Comparison of ENCODE assay signal across 20 cellular contexts in the genomic region with DNA sequence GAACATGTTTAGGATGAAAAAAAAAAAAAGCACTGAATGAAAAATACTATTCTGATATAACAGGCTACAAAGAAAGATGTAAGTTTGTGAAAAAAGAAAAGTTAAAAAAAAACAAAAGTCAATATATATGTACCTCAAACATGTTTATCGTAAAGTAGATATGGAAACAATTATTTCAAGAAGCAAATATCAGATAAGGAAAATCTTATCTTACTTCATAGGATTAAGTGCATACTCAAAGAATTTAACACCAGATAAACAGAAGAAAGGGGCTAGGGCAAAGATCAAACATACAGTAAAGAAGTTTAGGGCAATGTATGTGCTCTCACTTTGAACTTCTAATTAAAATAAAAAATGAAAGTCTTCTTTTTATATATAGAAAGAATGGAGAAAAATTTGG.
DNase-seq lines count a peak whose midpoint lies in the region; ATAC-seq, FAIRE-seq and TF ChIP-seq lines count a peak whose summit lies in the region.
"Had no signal": no experiment of that assay in that cellular context is flagged by ENCODE, and none has a peak within 500 bp of the region (broad histone marks: within the 10 kb centered on the region; RNA-seq: fewer than 3 reads in every experiment).

No MANE protein-coding gene starts in this region.

- H2AK5ac ChIP-seq in mesendoderm (ENCODE audit: low read length) = no peak overlapping the region

- H3K4me1 Mint-ChIP-seq in Caco-2 (ENCODE audit: low read depth, unreplicated experiment) (peaks cover 8% of the 10 kb centered on the region), endodermal cell (peaks cover 19% of the 10 kb centered on the region)
- H3K4me1 Mint-ChIP-seq: B cell had no signal

- H3K27me3 ChIP-seq in Caco-2 (replicated peaks; ENCODE audit: control insufficient read depth, insufficient read depth, low read length) (no peaks in the 10 kb centered on the region), endodermal cell (ENCODE audit: control insufficient read depth, insufficient read depth, low read length, poor library complexity, severe bottlenecking) (peaks cover 12% of the 10 kb centered on the region), mesendoderm (ENCODE audit: insufficient read depth, low read length, poor library complexity) (no peaks in the 10 kb centered on the region), HepG2 (ENCODE audit: control insufficient read depth in 1 of 2, insufficient read depth in 2 of 2, low read length in 2 of 2) (no peaks in the 10 kb centered on the region)
- H3K27me3 ChIP-seq: BLaER1 treated with 17β-estradiol and CSF1 and Interleukin-3, amounts not matched to agents 10 nM and 100 nM had no signal

- H3K79me2 ChIP-seq in mesendoderm (ENCODE audit: control insufficient read depth, insufficient read depth, low read length) (no peaks in the 10 kb centered on the region), HepG2 (ENCODE audit: insufficient read depth, low read length) (no peaks in the 10 kb centered on the region)

- no peak for TF ChIP-seq POLR2A in HepG2 (IDR thresholded peaks at IDR 0.05; ENCODE audit: insufficient read depth in 1 of 2, low read depth in 2 of 2, low read length in 2 of 2)

- no peaks in the 10 kb centered on the region for H3K9me3 Mint-ChIP-seq in Caco-2 (ENCODE audit: unreplicated experiment)
- H3K9me3 Mint-ChIP-seq in endodermal cell = peaks cover 5% of the 10 kb centered on the region
- H3K9me3 Mint-ChIP-seq: CD4-positive, alpha-beta T cell had no signal

- POLR2A ChIA-PET in Caco-2 (lab: Charles Lee) = no interaction called here
- POLR2A ChIA-PET in HepG2 (lab: Yijun Ruan, JAX) = no interaction called here

- no peak overlapping the region for H2BK15ac ChIP-seq in mesendoderm (replicated peaks; ENCODE audit: low read depth)

- H2AFZ ChIP-seq in HepG2 (ENCODE audit: low read length) = no peak overlapping the region

- H3K36me3 Mint-ChIP-seq in Caco-2 (ENCODE audit: insufficient read depth, unreplicated experiment) = no peaks in the 10 kb centered on the region
- no peaks in the 10 kb centered on the region for H3K36me3 Mint-ChIP-seq in endodermal cell (ENCODE audit: low read depth)
- H3K36me3 Mint-ChIP-seq: CD8-positive, alpha-beta T cell had no signal

- no peak overlapping the region for H3K56ac ChIP-seq in mesendoderm (ENCODE audit: low read length)

- TF ChIP-seq CTCF in Caco-2 (IDR thresholded peaks at IDR 0.05; ENCODE audit: insufficient read depth in 1 of 2, low read depth in 1 of 2, low read length in 1 of 2, severe bottlenecking in 1 of 2, unreplicated experiment in 1 of 2) (no peak), endodermal cell (conservative IDR thresholded peaks at IDR 0.05) (no peak), HepG2 (CRISPR knock-in tag; IDR thresholded peaks at IDR 0.05) (no peak)

- H3K27me3 Mint-ChIP-seq in Caco-2 (ENCODE audit: insufficient read depth, unreplicated experiment) (no peaks in the 10 kb centered on the region), endodermal cell (ENCODE audit: insufficient read depth) (peaks cover 4% of the 10 kb centered on the region)
- H3K27me3 Mint-ChIP-seq: B cell; CD4-positive, alpha-beta T cell had no signal

- FAIRE-seq in G401.6 (lab: Jason Lieb, UNC) (peak; percentile 36), HepG2 (lab: Jason Lieb, UNC) (no peak)
- FAIRE-seq: A549, GM12878, GM12892, GM18507 had no signal

- H2BK5ac ChIP-seq in mesendoderm (ENCODE audit: low read length) = no peak overlapping the region

- H3K36me3 ChIP-seq in Caco-2 (ENCODE audit: control insufficient read depth, insufficient read depth, low read length) (no peaks in the 10 kb centered on the region), endodermal cell (ENCODE audit: control insufficient read depth, insufficient read depth, low read length) (no peaks in the 10 kb centered on the region), mesendoderm (ENCODE audit: control insufficient read depth, insufficient read depth, low read length) (no peaks in the 10 kb centered on the region), HepG2 (replicated peaks in 1 of 2; ENCODE audit: control insufficient read depth in 1 of 2, insufficient read depth in 2 of 2, low read length in 2 of 2) (no peaks in the 10 kb centered on the region)
- H3K36me3 ChIP-seq: BLaER1 treated with 17β-estradiol and CSF1 and Interleukin-3, amounts not matched to agents 10 nM and 100 nM had no signal

- H3K27ac Mint-ChIP-seq in Caco-2 (ENCODE audit: unreplicated experiment) = no peak overlapping the region
- H3K27ac Mint-ChIP-seq in endodermal cell = no peak overlapping the region
- H3K27ac Mint-ChIP-seq: B cell; CD4-positive, alpha-beta T cell; CD8-positive, alpha-beta T cell had no signal

- H3K18ac ChIP-seq in mesendoderm (ENCODE audit: low read length) = no peak overlapping the region

- H3K4me3 ChIP-seq in Caco-2 (ENCODE audit: low read depth, low read length) = no peak overlapping the region
- peak overlapping the region; percentile 62 for H3K4me3 ChIP-seq in endodermal cell (ENCODE audit: low read length)
- no peak overlapping the region for H3K4me3 ChIP-seq in mesendoderm (ENCODE audit: low read length)
- no peak overlapping the region for H3K4me3 ChIP-seq in HepG2 (replicated peaks in 1 of 3; ENCODE audit: insufficient read depth in 1 of 3, low read depth in 2 of 3, low read length in 3 of 3)
- H3K4me3 ChIP-seq: A549; BLaER1 treated with 17β-estradiol and CSF1 and Interleukin-3, amounts not matched to agents 10 nM and 100 nM; GM12878 had no signal

- DNase-seq in Caco-2 (no peak), endodermal cell (no peak), mesendoderm (peak; percentile 66), HepG2 (ENCODE audit: low spot score) (no peak), NOMO-1 treated with dmso at 0.1 percent for 144 hours (lab: John Stamatoyannopoulos, UW; ENCODE audit: unreplicated experiment) (no peak)
- DNase-seq: AML-193; CD4-positive, alpha-beta T cell; CD8-positive, alpha-beta T cell; DMS79 treated with DMSO at 0.1 percent for 48 hours; GDM1 had no signal

- H3K4me3 Mint-ChIP-seq in Caco-2 (ENCODE audit: unreplicated experiment) (peak overlapping the region; percentile 9), endodermal cell (no peak overlapping the region)
- H3K4me3 Mint-ChIP-seq: B cell; CD4-positive, alpha-beta T cell; CD8-positive, alpha-beta T cell had no signal

- H3K9ac ChIP-seq in endodermal cell (ENCODE audit: extremely low read depth, low read length, poor library complexity, severe bottlenecking) (no peak overlapping the region), mesendoderm (ENCODE audit: low read length) (no peak overlapping the region), HepG2 (ENCODE audit: insufficient read depth, low read depth, low read length) (no peak overlapping the region)
- H3K9ac ChIP-seq: BLaER1 treated with 17β-estradiol and CSF1 and Interleukin-3, amounts not matched to agents 10 nM and 100 nM had no signal

- no peak overlapping the region for H4K8ac ChIP-seq in mesendoderm (ENCODE audit: low read depth, low read length)

- no peak for TF ChIP-seq RAD21 in HepG2 (CRISPR knock-in tag; IDR thresholded peaks at IDR 0.05)

- no TSS peak for BruUV-seq in Caco-2 (replicated peaks; lab: Mats Ljungman, UMichigan)
- BruUV-seq in HepG2 (replicated peaks; lab: Mats Ljungman, UMichigan) = no TSS peak

- H3K27ac ChIP-seq in endodermal cell (ENCODE audit: low read depth, low read length) (no peak overlapping the region), mesendoderm (ENCODE audit: low read depth, low read length) (no peak overlapping the region), HepG2 (ENCODE audit: extremely low read length, insufficient read depth, low read length) (no peak overlapping the region)
- H3K27ac ChIP-seq: 22Rv1; A549; BLaER1 treated with 17β-estradiol and CSF1 and Interleukin-3, amounts not matched to agents 10 nM and 100 nM; C4-2B had no signal

- peaks cover 15% of the 10 kb centered on the region; the same call in 1 of the 2 replicates for H3K4me1 ChIP-seq in Caco-2
- H3K4me1 ChIP-seq in endodermal cell (ENCODE audit: control insufficient read depth, insufficient read depth, low read length) = peaks cover 12% of the 10 kb centered on the region
- H3K4me1 ChIP-seq in mesendoderm (ENCODE audit: control insufficient read depth, low read depth, low read length) = no peaks in the 10 kb centered on the region
- H3K4me1 ChIP-seq in HepG2 (ENCODE audit: insufficient read depth, low read length) = peaks cover 8% of the 10 kb centered on the region; the same call in 1 of the 2 replicates
- H3K4me1 ChIP-seq: A549; BLaER1 treated with 17β-estradiol and CSF1 and Interleukin-3, amounts not matched to agents 10 nM and 100 nM had no signal

- no peak overlapping the region for H4K5ac ChIP-seq in mesendoderm (ENCODE audit: low read length)

- H2BK120ac ChIP-seq in mesendoderm (ENCODE audit: low read depth, low read length) = no peak overlapping the region

- ATAC-seq in HepG2 (no peak), GM18858 (IDR thresholded peaks at IDR 0.05; ENCODE audit: unreplicated experiment) (no peak)
- ATAC-seq: A549; CD8-positive, alpha-beta T cell; GM12878 had no signal

- no peaks in the 10 kb centered on the region for H3K79me1 ChIP-seq in mesendoderm (ENCODE audit: low read length)

- TF ChIP-seq EP300 in HepG2 (IDR thresholded peaks at IDR 0.05; ENCODE audit: low read depth in 2 of 2, low read length in 2 of 2) (no peak), HepG2 (CRISPR knock-in tag; IDR thresholded peaks at IDR 0.05; ENCODE audit: borderline replicate concordance) (no peak)

- no peak overlapping the region for H3K4ac ChIP-seq in mesendoderm (ENCODE audit: low read depth, low read length)

- in situ Hi-C loops in HepG2 (cut with HindIII; ENCODE audit: extremely low pct_ligation_motif_present, low pct_unique_long_range_greater_than_20kb) = no loop called here

- CTCF ChIA-PET in Caco-2 (lab: Charles Lee) (no interaction called here), HepG2 (lab: Yijun Ruan, JAX; ENCODE audit: low intra/inter-chr PET ratio, low total read pairs) (no interaction called here)

- H3K9me3 ChIP-seq in Caco-2 = no peaks in the 10 kb centered on the region
- H3K9me3 ChIP-seq in endodermal cell (ENCODE audit: control insufficient read depth, low read length) = peaks cover 11% of the 10 kb centered on the region
- no peaks in the 10 kb centered on the region for H3K9me3 ChIP-seq in HepG2 (ENCODE audit: low read length)
- H3K9me3 ChIP-seq: A549; BLaER1 treated with 17β-estradiol and CSF1 and Interleukin-3, amounts not matched to agents 10 nM and 100 nM had no signal

- no peaks in the 10 kb centered on the region for H4K20me1 ChIP-seq in HepG2 (ENCODE audit: insufficient read depth, low read length)
- H4K20me1 ChIP-seq: BLaER1 treated with 17β-estradiol and CSF1 and Interleukin-3, amounts not matched to agents 10 nM and 100 nM had no signal

- no peak overlapping the region for H3K23ac ChIP-seq in mesendoderm (ENCODE audit: low read length)

- intact Hi-C loops in Caco-2 (cut with micrococcal nuclease; ENCODE audit: unreplicated experiment) = loop anchor here (5.0 kb wide), 1 partner anchor 75 kb away; a partner anchor contains a TSS
- intact Hi-C loops in HepG2 (cut with micrococcal nuclease; ENCODE audit: unreplicated experiment) = no loop called here

- H3K4me2 ChIP-seq in mesendoderm (ENCODE audit: low read length) (no peak overlapping the region), HepG2 (ENCODE audit: low read depth, low read length) (no peak overlapping the region)
- H3K4me2 ChIP-seq: A549; BLaER1 treated with 17β-estradiol and CSF1 and Interleukin-3, amounts not matched to agents 10 nM and 100 nM had no signal

- no CpG with 5 or more reads among the region's 1 CpG for WGBS in endodermal cell (ENCODE audit: insufficient coverage in 1 of 2, insufficient read length in 1 of 2), 2 experiments
- no CpG with 5 or more reads among the region's 1 CpG for WGBS in mesendoderm (ENCODE audit: extremely low coverage, insufficient coverage, low lambda C conversion rate)
- 14% methylated on average over 1 of the region's 1 CpG for WGBS in HepG2 (ENCODE audit: low lambda C conversion rate)
